1 cellular context compared by ENCODE assay signal in genomic region chr2:207133493-207133861, GRCh38.
TF ChIP-seq lines count a peak whose summit lies in the region.

No MANE protein-coding gene starts in this region.

TF ChIP-seq in IMR-90, 13 proteins besides CTCF, POLR2A, EP300 and RAD21:
- TF ChIP-seq SMC3 (IDR thresholded peaks at IDR 0.05; ENCODE audit: low read depth, low read length) (no peak), BHLHE40 (IDR thresholded peaks at IDR 0.05; ENCODE audit: low read depth, low read length) (no peak), MAZ (IDR thresholded peaks at IDR 0.05; ENCODE audit: borderline replicate concordance, low read depth, low read length) (no peak), RFX5 (IDR thresholded peaks at IDR 0.05; ENCODE audit: low read depth, low read length) (no peak), NFE2L2 (IDR thresholded peaks at IDR 0.05; ENCODE audit: low read depth, low read length) (no peak), CEBPB (IDR thresholded peaks at IDR 0.05; ENCODE audit: low read depth, low read length) (no peak), CHD1 (IDR thresholded peaks at IDR 0.05; ENCODE audit: low read depth, low read length) (no peak), MAFK (IDR thresholded peaks at IDR 0.05; ENCODE audit: low read depth, low read length) (no peak), ELK1 (IDR thresholded peaks at IDR 0.05; ENCODE audit: borderline replicate concordance, low read depth, low read length) (no peak), RCOR1 (IDR thresholded peaks at IDR 0.05; ENCODE audit: insufficient replicate concordance, low read length) (no peak), FOS (IDR thresholded peaks at IDR 0.05; ENCODE audit: low read depth, low read length) (no peak), MXI1 (IDR thresholded peaks at IDR 0.05; ENCODE audit: borderline replicate concordance, low read depth, low read length) (no peak), USF2 (IDR thresholded peaks at IDR 0.05; ENCODE audit: low read depth, low read length) (no peak)
